In the genomic region with DNA sequence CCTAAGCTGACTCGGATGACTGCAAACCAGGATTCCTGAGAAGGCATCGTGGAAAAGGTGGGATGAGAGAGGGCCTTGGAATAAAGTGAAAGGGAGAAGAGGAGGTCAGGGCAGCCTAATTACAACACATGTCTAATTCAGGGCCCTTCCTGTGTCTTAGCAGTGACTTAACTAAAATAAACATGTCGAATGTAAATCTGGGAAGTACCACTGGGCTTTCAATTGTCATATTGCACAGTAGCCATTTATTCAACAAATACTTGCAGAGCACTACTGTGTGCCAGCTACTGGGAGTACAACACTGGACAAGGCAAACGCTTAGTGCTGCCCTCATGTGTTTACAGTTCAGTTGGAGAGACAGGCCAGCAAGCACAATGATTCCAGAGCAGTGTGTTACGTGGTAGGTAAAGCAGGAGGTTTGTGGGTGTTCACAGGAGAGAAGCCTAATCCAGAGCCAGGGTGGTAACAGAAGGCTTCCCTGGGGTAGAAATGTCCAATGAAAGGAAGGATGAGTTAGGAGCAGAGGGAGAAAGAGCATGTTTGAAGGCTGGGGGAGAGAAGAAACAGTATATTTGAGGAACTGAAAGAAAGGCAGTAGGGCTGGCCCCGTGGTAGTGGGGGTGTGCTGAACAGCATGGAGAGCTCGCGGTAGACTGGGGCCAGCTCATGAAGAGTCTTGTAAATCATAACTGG, we compare ENCODE assay signal across 8 cellular contexts. TPM values are rescaled to one million over a fixed set of nuclear protein-coding genes. Genes with fewer than 3 reads are reported as not detected.
DNase-seq lines count a peak whose midpoint lies in the region; ATAC-seq and TF ChIP-seq lines count a peak whose summit lies in the region.

No MANE protein-coding gene starts in this region.

- H3F3A ChIP-seq in MM.1S (ENCODE audit: insufficient read depth, low read length) (no peaks in the 10 kb centered on the region), neural progenitor cell (ENCODE audit: low read depth) (peaks cover 23% of the 10 kb centered on the region)

- peak; percentile 97 for ATAC-seq in HG02588 (IDR thresholded peaks at IDR 0.05; ENCODE audit: unreplicated experiment)

- H3K27ac Mint-ChIP-seq in neural progenitor cell = peak overlapping the region; percentile 18

- H3K4me3 ChIP-seq in MM.1S (ENCODE audit: low read length) (no peak overlapping the region), colonic mucosa (no peak overlapping the region), neural progenitor cell (no peak overlapping the region)

- intact Hi-C loops in colonic mucosa (cut with DNase I) = no loop called here

- H3K9me3 ChIP-seq in MM.1S (replicated peaks; ENCODE audit: insufficient read depth, low read length) (no peaks in the 10 kb centered on the region), colonic mucosa (no peaks in the 10 kb centered on the region), neural progenitor cell (ENCODE audit: low read depth) (no peaks in the 10 kb centered on the region)

- H3K36me3 ChIP-seq in MM.1S (replicated peaks; ENCODE audit: insufficient read depth, low read length) (no peaks in the 10 kb centered on the region), colonic mucosa (no peaks in the 10 kb centered on the region), neural progenitor cell (no peaks in the 10 kb centered on the region)

- H3K79me2 ChIP-seq in MM.1S (ENCODE audit: low read length) (no peaks in the 10 kb centered on the region), neural progenitor cell (ENCODE audit: low read depth) (no peaks in the 10 kb centered on the region)

- DNase-seq in GM13977 (ENCODE audit: low spot score) = peak; percentile 50
- DNase-seq in MM.1S = peak; percentile 17
- DNase-seq in colonic mucosa = peak; percentile 46
- DNase-seq in neural progenitor cell (ENCODE audit: low spot score) = peak; percentile 45
- no peak for DNase-seq in stimulated activated naive CD4-positive, alpha-beta T cell treated with Interleukin-2 at 50 U/mL for 16 hours (lab: John Stamatoyannopoulos, UW)
- no peak for DNase-seq in NCI-H1436 treated with DMSO at 0.1 percent for 48 hours (lab: John Stamatoyannopoulos, UW)
- DNase-seq in stimulated activated CD4-positive, alpha-beta T cell treated with anti-CD3 and anti-CD28 coated beads, Interleukin-4, amount 100 ng/mL, for 4 hours = no peak

- H3K4me2 ChIP-seq in MM.1S (ENCODE audit: low read depth, low read length) (peak overlapping the region; percentile 34), neural progenitor cell (no peak overlapping the region)

- no peak overlapping the region for H3K27ac ChIP-seq in MM.1S (ENCODE audit: low read length)
- peak overlapping the region; percentile 45 for H3K27ac ChIP-seq in colonic mucosa
- H3K27ac ChIP-seq in neural progenitor cell = no peak overlapping the region

- no peak overlapping the region for H3K4me3 Mint-ChIP-seq in neural progenitor cell

- H3K4me1 ChIP-seq in MM.1S (ENCODE audit: low read length) (0 out of 2 replicates have a peak, but pooled peaks cover 2% of the 10 kb centered on the region), colonic mucosa (peaks cover 8% of the 10 kb centered on the region), neural progenitor cell (peaks cover 25% of the 10 kb centered on the region)

- H3K27me3 ChIP-seq in MM.1S (replicated peaks; ENCODE audit: insufficient read depth, low read length) (no peaks in the 10 kb centered on the region), colonic mucosa (no peaks in the 10 kb centered on the region), neural progenitor cell (peaks cover 10% of the 10 kb centered on the region)

- H3K36me3 Mint-ChIP-seq in neural progenitor cell = no peaks in the 10 kb centered on the region

- H2AFZ ChIP-seq in MM.1S (ENCODE audit: low read length) (peak overlapping the region; percentile 59), neural progenitor cell (replicated peaks) (peak overlapping the region; percentile 75)

- no peaks in the 10 kb centered on the region for H3K9me2 ChIP-seq in MM.1S (replicated peaks; ENCODE audit: insufficient read depth, low read length)

- H3K4me1 Mint-ChIP-seq in neural progenitor cell = peaks cover 83% of the 10 kb centered on the region

- no peaks in the 10 kb centered on the region for H4K20me1 ChIP-seq in MM.1S (ENCODE audit: insufficient read depth, low read length)
- no peaks in the 10 kb centered on the region for H4K20me1 ChIP-seq in neural progenitor cell (ENCODE audit: low read depth)

- in situ Hi-C loops in GM13977 (cut with MboI; ENCODE audit: low pct_unique_long_range_greater_than_20kb, low sequenced_read_pairs, unreplicated experiment) = no loop called here

- H3K9me3 Mint-ChIP-seq in neural progenitor cell = no peaks in the 10 kb centered on the region

- H3K9ac ChIP-seq in MM.1S (ENCODE audit: low read length) (no peak overlapping the region), colonic mucosa (ENCODE audit: low read depth in 2 of 2, low read length in 2 of 2) (peak overlapping the region in 1 of 2 donors; percentile 60), neural progenitor cell (no peak overlapping the region)

- peaks cover 4% of the 10 kb centered on the region for H3K27me3 Mint-ChIP-seq in neural progenitor cell (ENCODE audit: insufficient read depth, low read depth)

- TF ChIP-seq CTCF in GM13977 (IDR thresholded peaks at IDR 0.05; ENCODE audit: extremely low read depth, insufficient read depth, missing control alignments) (peak; percentile 38), MM.1S (IDR thresholded peaks at IDR 0.05; ENCODE audit: low read length) (peak; percentile 38), colonic mucosa (IDR thresholded peaks at IDR 0.05) (no peak), neural progenitor cell (IDR thresholded peaks at IDR 0.05) (no peak)

RNA-seq across cellular contexts. Expression of gene RASAL2, which starts 38.0 kb away (rescaled TPM):
- total RNA-seq in colonic mucosa (10 to 100 TPM in 1 of 2 donors, 1 to 10 TPM in 1; 9.7 to 11.8 TPM), neural progenitor cell (ENCODE audit: low replicate concordance) (14.0 and 18.3 TPM in 2 replicates)

Comparison
In these comparisons a context has a peak if more than half of its experiments do, and no peak if none do; other contexts are left out.
1. DNase-seq: peak in GM13977 (single experiment), MM.1S (single experiment), colonic mucosa (single experiment) and neural progenitor cell (single experiment); none in stimulated activated naive CD4-positive, alpha-beta T cell treated with Interleukin-2 at 50 U/mL for 16 hours (single experiment), NCI-H1436 treated with DMSO at 0.1 percent for 48 hours (single experiment) and stimulated activated CD4-positive, alpha-beta T cell treated with anti-CD3 and anti-CD28 coated beads, Interleukin-4, amount 100 ng/mL, for 4 hours (0 of 2).
2. CTCF ChIP-seq: peak in GM13977 (single experiment) and MM.1S (single experiment); none in colonic mucosa (single experiment) and neural progenitor cell (single experiment).